ENCODE assay signal across 14 cellular contexts in genomic region chr4:85393201-85393600, GRCh38.
DNase-seq lines count a peak whose midpoint lies in the region; ATAC-seq and TF ChIP-seq lines count a peak whose summit lies in the region.
"Had no signal": no experiment of that assay in that cellular context is flagged by ENCODE, and none has a peak within 500 bp of the region (broad histone marks: within the 10 kb centered on the region; RNA-seq: fewer than 3 reads in every experiment).

No MANE protein-coding gene starts in this region.

- no peaks in the 10 kb centered on the region for H3K27me3 ChIP-seq in tibial artery

- DNase-seq in naive B cell (peak; percentile 33), NCI-H446 treated with DMSO at 0.1 percent for 48 hours (lab: John Stamatoyannopoulos, UW) (no peak), tibial artery (no peak)
- DNase-seq in activated CD4-positive, CD25-positive, alpha-beta regulatory T cell treated with anti-CD3 and anti-CD28 coated beads, Interleukin-2, amount 50 U/mL, for 72 hours, result no peak
- DNase-seq in activated naive CD4-positive, alpha-beta T cell (lab: John Stamatoyannopoulos, UW), result no peak
- DNase-seq: activated CD8-positive, alpha-beta memory T cell treated with anti-CD3 and anti-CD28 coated beads, Interleukin-2, amount 50 U/mL, for 4 hours; CD4-positive, alpha-beta memory T cell; Kasumi-1; stimulated activated CD4-positive, alpha-beta T cell treated with anti-CD3 and anti-CD28 coated beads, Interleukin-15, amount 100 ng/mL, for 24 hours had no signal

- no peaks in the 10 kb centered on the region for H3K36me3 ChIP-seq in tibial artery

- peak overlapping the region in 3 of 6 donors; percentile 21 to 70 (median 44) for H3K27ac Mint-ChIP-seq in naive B cell
- H3K27ac Mint-ChIP-seq: CD4-positive, alpha-beta memory T cell had no signal

- peaks cover 0 to 7% of the 10 kb centered on the region in 2 donors for H3K36me3 Mint-ChIP-seq in naive B cell
- H3K36me3 Mint-ChIP-seq: CD4-positive, alpha-beta memory T cell had no signal

- H3K4me1 ChIP-seq in tibial artery, result no peaks in the 10 kb centered on the region

- H3K4me3 Mint-ChIP-seq in naive B cell, result peak overlapping the region in 6 of 8 donors; percentile 23 to 78 (median 58)
- H3K4me3 Mint-ChIP-seq: CD4-positive, alpha-beta memory T cell; central memory CD8-positive, alpha-beta T cell had no signal

- H3K4me3 ChIP-seq in tibial artery, result no peak overlapping the region

- H3K27me3 Mint-ChIP-seq in naive B cell, result no peaks in the 10 kb centered on the region
- H3K27me3 Mint-ChIP-seq: CD4-positive, alpha-beta memory T cell; central memory CD8-positive, alpha-beta T cell had no signal

- intact Hi-C loops in tibial artery (cut with DNase I; ENCODE audit: low total_unique reads), result no loop called here

- peaks cover 0 to 3% (median 0%) of the 10 kb centered on the region in 7 donors for H3K9me3 Mint-ChIP-seq in naive B cell

- no peak for TF ChIP-seq CTCF in tibial artery (IDR thresholded peaks at IDR 0.05)

- no peak overlapping the region for H3K27ac ChIP-seq in tibial artery
- H3K27ac ChIP-seq: HL-60 had no signal

- peak; percentile 49 for ATAC-seq in GM19035 (IDR thresholded peaks at IDR 0.05; ENCODE audit: unreplicated experiment)
- peak; percentile 61 for ATAC-seq in HG02588 (IDR thresholded peaks at IDR 0.05; ENCODE audit: unreplicated experiment)
- peak; percentile 42 for ATAC-seq in HG03139 (IDR thresholded peaks at IDR 0.05; ENCODE audit: unreplicated experiment)
- peak; percentile 89 to 94 for ATAC-seq in naive B cell (ENCODE audit: low read depth in 2 of 2)

- peaks cover 23 to 38% (median 24%) of the 10 kb centered on the region in 3 donors for H3K4me1 Mint-ChIP-seq in naive B cell
- H3K4me1 Mint-ChIP-seq: CD4-positive, alpha-beta memory T cell; central memory CD8-positive, alpha-beta T cell had no signal

- no peaks in the 10 kb centered on the region for H3K9me3 ChIP-seq in tibial artery
